In genomic region chr17:7021993-7022778, GRCh38 we compare ENCODE assay signal across 8 cellular contexts. TPM values are rescaled to one million over a fixed set of nuclear protein-coding genes. Genes with fewer than 3 reads are reported as not detected.
A peak's percentile ranks its signal among the peaks of the same experiment; 100 is the strongest.
DNase-seq lines count a peak whose midpoint lies in the region; ATAC-seq and TF ChIP-seq lines count a peak whose summit lies in the region.

No MANE protein-coding gene starts in this region.

- H3K9me3 ChIP-seq in heart right ventricle: no peaks in the 10 kb centered on the region

- peaks cover 4% of the 10 kb centered on the region for H3K36me3 Mint-ChIP-seq in activated naive CD8-positive, alpha-beta T cell treated with anti-CD3 and anti-CD28 coated beads, Interleukin-2, amount 10 ng/mL, durations not matched to agents 7 days and 5 days
- peaks cover 2% of the 10 kb centered on the region for H3K36me3 Mint-ChIP-seq in progenitor cell of endocrine pancreas (ENCODE audit: insufficient read depth)

- H3K27ac Mint-ChIP-seq in activated naive CD8-positive, alpha-beta T cell treated with anti-CD3 and anti-CD28 coated beads, Interleukin-2, amount 10 ng/mL, durations not matched to agents 7 days and 5 days: peak overlapping the region; percentile 70
- H3K27ac Mint-ChIP-seq in progenitor cell of endocrine pancreas: no peak overlapping the region

- H3K4me3 ChIP-seq in heart right ventricle: peak overlapping the region; percentile 9 to 68 (median 59)

- intact Hi-C loops in heart right ventricle (cut with DNase I): loop anchor here in 7 of 10 donors (5.0 to 10.0 kb wide), 3 partner anchors 110 to 370 kb away; partner anchors contain the start of genes C17orf100 (in 1 of the 7), MED31 (in 1 of the 7) and XAF1 (in 1 of the 7)

- 1% methylated on average over 50 to 53 of the region's 53 CpGs for WGBS in heart right ventricle, 2 donors

- peaks cover 42% of the 10 kb centered on the region for H3K4me1 Mint-ChIP-seq in activated naive CD8-positive, alpha-beta T cell treated with anti-CD3 and anti-CD28 coated beads, Interleukin-2, amount 10 ng/mL, durations not matched to agents 7 days and 5 days
- peaks cover 1% of the 10 kb centered on the region for H3K4me1 Mint-ChIP-seq in progenitor cell of endocrine pancreas (ENCODE audit: low read depth)

- peak overlapping the region; percentile 87 to 100 (median 96) for H3K27ac ChIP-seq in heart right ventricle

- peaks cover 20 to 81% (median 56%) of the 10 kb centered on the region in 9 donors for H3K4me1 ChIP-seq in heart right ventricle

- H3K9me3 Mint-ChIP-seq in activated naive CD8-positive, alpha-beta T cell treated with anti-CD3 and anti-CD28 coated beads, Interleukin-2, amount 10 ng/mL, durations not matched to agents 7 days and 5 days: no peaks in the 10 kb centered on the region
- no peaks in the 10 kb centered on the region for H3K9me3 Mint-ChIP-seq in progenitor cell of endocrine pancreas (ENCODE audit: low read depth)

- POLR2A ChIA-PET in activated naive CD8-positive, alpha-beta T cell treated with anti-CD3 and anti-CD28 coated beads, Interleukin-2, amount 10 ng/mL, durations not matched to agents 7 days and 5 days (lab: Charles Lee): interaction anchor here (1.1 to 5.3 kb wide), 7 partner anchors 7 to 43 kb away, joined by 3 to 57 read pairs (median 7); partner anchors contain the start of genes RNASEK and SLC16A13

- in situ Hi-C loops in KBM-7 (cut with MboI; ENCODE audit: low pct_unique_long_range_greater_than_20kb, low sequenced_read_pairs): no loop called here

- H3K27me3 ChIP-seq in heart right ventricle: peaks cover 0 to 18% (median 10%) of the 10 kb centered on the region in 7 donors

- H3K36me3 ChIP-seq in heart right ventricle: peaks cover 0 to 36% (median 0%) of the 10 kb centered on the region in 9 donors

- H3K27me3 Mint-ChIP-seq in activated naive CD8-positive, alpha-beta T cell treated with anti-CD3 and anti-CD28 coated beads, Interleukin-2, amount 10 ng/mL, durations not matched to agents 7 days and 5 days: no peaks in the 10 kb centered on the region
- H3K27me3 Mint-ChIP-seq in progenitor cell of endocrine pancreas: peaks cover 58% of the 10 kb centered on the region

- DNase-seq in COLO829 (ENCODE audit: low spot score) (peak; percentile 57), KBM-7 (peak; percentile 82), heart right ventricle (peak; percentile 86 to 89), progenitor cell of endocrine pancreas (ENCODE audit: low spot score, unreplicated experiment) (peak; percentile 70), NCI-H226 (no peak)
- peak; percentile 92 for DNase-seq in activated naive CD8-positive, alpha-beta T cell treated with anti-CD3 and anti-CD28 coated beads, Interleukin-2, amount 10 ng/mL, durations not matched to agents 7 days and 5 days

- TF ChIP-seq CTCF in heart right ventricle (IDR thresholded peaks at IDR 0.05) (peak; percentile 96 to 98 (median 97)), progenitor cell of endocrine pancreas (IDR thresholded peaks at IDR 0.05; ENCODE audit: unreplicated experiment) (peak; percentile 97)

- H3K4me3 Mint-ChIP-seq in activated naive CD8-positive, alpha-beta T cell treated with anti-CD3 and anti-CD28 coated beads, Interleukin-2, amount 10 ng/mL, durations not matched to agents 7 days and 5 days: peak overlapping the region; percentile 61
- no peak overlapping the region for H3K4me3 Mint-ChIP-seq in progenitor cell of endocrine pancreas (ENCODE audit: low read depth)

- peak; percentile 46 for ATAC-seq in GM21367 (IDR thresholded peaks at IDR 0.05; ENCODE audit: unreplicated experiment)
- ATAC-seq in SK-N-SH treated with all-trans-retinoic acid at 6 μM for 48 hours: peak; percentile 78
- peak; percentile 73 for ATAC-seq in activated naive CD8-positive, alpha-beta T cell treated with anti-CD3 and anti-CD28 coated beads, Interleukin-2, amount 10 ng/mL, durations not matched to agents 7 days and 5 days (ENCODE audit: low read depth)
- ATAC-seq in heart right ventricle: peak; percentile 56 to 75 (median 69)

TF ChIP-seq in SK-N-SH treated with all-trans-retinoic acid at 6 μM for 48 hours, 23 proteins besides CTCF, POLR2A, EP300 and RAD21 (continues in another document):
- TF ChIP-seq ZNF70 (CRISPR knock-in tag; IDR thresholded peaks at IDR 0.05) (no peak), ZFP30 (CRISPR knock-in tag; IDR thresholded peaks at IDR 0.05) (no peak), RARB (CRISPR knock-in tag; IDR thresholded peaks at IDR 0.05) (no peak), ARNTL (CRISPR knock-in tag; IDR thresholded peaks at IDR 0.05; ENCODE audit: borderline replicate concordance, low read depth) (no peak), ESRRG (CRISPR knock-in tag; IDR thresholded peaks at IDR 0.05) (no peak), TSHZ2 (CRISPR knock-in tag; IDR thresholded peaks at IDR 0.05) (no peak), POU6F1 (CRISPR knock-in tag; IDR thresholded peaks at IDR 0.05; ENCODE audit: borderline replicate concordance, low read depth) (no peak)

RNA-seq across cellular contexts. Expression of gene BCL6B, which starts 0.7 kb away (rescaled TPM):
- total RNA-seq in activated naive CD8-positive, alpha-beta T cell treated with anti-CD3 and anti-CD28 coated beads, Interleukin-2, amount 10 ng/mL, durations not matched to agents 7 days and 5 days: under 1 TPM; 0.36 to 0.54 TPM
- 10 to 100 TPM in 8 of 10 donors, 1 to 10 TPM in 2; 9.6 to 35.4 (median 18.3) TPM for total RNA-seq in heart right ventricle
- polyA plus RNA-seq in heart right ventricle: 1 to 10 TPM; 9.5 to 9.7 TPM
- 0.09 TPM in 1 of 2 replicates, not detected in the other for total RNA-seq in progenitor cell of endocrine pancreas

RNA-seq across cellular contexts. Expression of gene RNASEK, which starts 9.8 kb away (rescaled TPM):
- total RNA-seq in activated naive CD8-positive, alpha-beta T cell treated with anti-CD3 and anti-CD28 coated beads, Interleukin-2, amount 10 ng/mL, durations not matched to agents 7 days and 5 days: 100 to 1,000 TPM; 114 to 128 TPM
- 100 to 1,000 TPM; 144 to 241 (median 160) TPM for total RNA-seq in heart right ventricle
- 100 to 1,000 TPM; 220 to 429 TPM for polyA plus RNA-seq in heart right ventricle
- 168 and 178 TPM in 2 replicates for total RNA-seq in progenitor cell of endocrine pancreas

RNA-seq across cellular contexts. Expression of gene SLC16A13, which starts 13.6 kb away (rescaled TPM):
- total RNA-seq in activated naive CD8-positive, alpha-beta T cell treated with anti-CD3 and anti-CD28 coated beads, Interleukin-2, amount 10 ng/mL, durations not matched to agents 7 days and 5 days: 10 to 100 TPM; 15.8 to 16.0 TPM
- 1 to 10 TPM in 9 of 10 donors, under 1 TPM in 1; 0.70 to 2.1 (median 1.5) TPM for total RNA-seq in heart right ventricle
- 1 to 10 TPM; 1.1 to 2.0 TPM for polyA plus RNA-seq in heart right ventricle
- total RNA-seq in progenitor cell of endocrine pancreas: 19.6 and 20.3 TPM in 2 replicates

RNA-seq across cellular contexts. Expression of gene SLC16A11, which starts 21.7 kb away (rescaled TPM):
- total RNA-seq in activated naive CD8-positive, alpha-beta T cell treated with anti-CD3 and anti-CD28 coated beads, Interleukin-2, amount 10 ng/mL, durations not matched to agents 7 days and 5 days: 1 to 10 TPM; 1.2 to 1.7 TPM
- total RNA-seq in heart right ventricle (1 to 10 TPM in 1 of 10 donors, under 1 TPM in 9; 0.19 to 1.1 (median 0.48) TPM), progenitor cell of endocrine pancreas (0.84 and 1.4 TPM in 2 replicates)
- 1 to 10 TPM in 1 of 2 donors, under 1 TPM in 1; 0.78 to 2.1 TPM for polyA plus RNA-seq in heart right ventricle

RNA-seq across cellular contexts. Expression of gene ALOX12, which starts 26.3 kb away (rescaled TPM):
- total RNA-seq in activated naive CD8-positive, alpha-beta T cell treated with anti-CD3 and anti-CD28 coated beads, Interleukin-2, amount 10 ng/mL, durations not matched to agents 7 days and 5 days: not detected
- total RNA-seq in heart right ventricle (under 1 TPM in 1 of 10 donors, not detected in 9; 0.11 TPM), progenitor cell of endocrine pancreas (not detected in 2 replicates)
- polyA plus RNA-seq in heart right ventricle: under 1 TPM in 1 of 2 donors, not detected in 1; 0.04 TPM
